In genomic region chr10:2279666-2280065, GRCh38 we compare ENCODE assay signal across 1 cellular context.
TF ChIP-seq lines count a peak whose summit lies in the region.

No MANE protein-coding gene starts in this region.

TF ChIP-seq in HepG2, 621 proteins besides CTCF, POLR2A, EP300 and RAD21 (continued from another document):
- TF ChIP-seq EHMT2 (IDR thresholded peaks at IDR 0.05; ENCODE audit: borderline replicate concordance, low read depth, low read length) = no peak
- TF ChIP-seq ARHGAP35 (CRISPR knock-in tag; IDR thresholded peaks at IDR 0.05; ENCODE audit: borderline replicate concordance) = no peak
- TF ChIP-seq SKI (IDR thresholded peaks at IDR 0.05; ENCODE audit: partially characterized antibody) = no peak
- no peak for TF ChIP-seq RFXANK (CRISPR knock-in tag; IDR thresholded peaks at IDR 0.05)
- TF ChIP-seq ZBTB26 (CRISPR knock-in tag; IDR thresholded peaks at IDR 0.05; ENCODE audit: borderline replicate concordance) = no peak
- TF ChIP-seq ZNF235 (CRISPR knock-in tag; IDR thresholded peaks at IDR 0.05; ENCODE audit: borderline replicate concordance) = no peak
- no peak for TF ChIP-seq MXD1 (CRISPR knock-in tag; IDR thresholded peaks at IDR 0.05)
- TF ChIP-seq ZFP36L1 (CRISPR knock-in tag; IDR thresholded peaks at IDR 0.05) = no peak
- no peak for TF ChIP-seq BCL6 (CRISPR knock-in tag; IDR thresholded peaks at IDR 0.05)
- TF ChIP-seq SPEN (CRISPR knock-in tag; IDR thresholded peaks at IDR 0.05; ENCODE audit: low read depth) = no peak
- no peak for TF ChIP-seq NCOA1 (CRISPR knock-in tag; IDR thresholded peaks at IDR 0.05)
- no peak for TF ChIP-seq YY1 (IDR thresholded peaks at IDR 0.05; ENCODE audit: insufficient read depth, insufficient replicate concordance, low read depth, low read length)
- no peak for TF ChIP-seq ZNF691 (CRISPR knock-in tag; IDR thresholded peaks at IDR 0.05; ENCODE audit: borderline replicate concordance, low read depth)
- no peak for TF ChIP-seq PAWR (CRISPR knock-in tag; IDR thresholded peaks at IDR 0.05; ENCODE audit: borderline replicate concordance)
- no peak for TF ChIP-seq RELA (CRISPR knock-in tag; IDR thresholded peaks at IDR 0.05)
- no peak for TF ChIP-seq ZNF331 (CRISPR knock-in tag; IDR thresholded peaks at IDR 0.05)
- TF ChIP-seq ZNF792 (CRISPR knock-in tag; IDR thresholded peaks at IDR 0.05) = no peak
